In the genomic region with DNA sequence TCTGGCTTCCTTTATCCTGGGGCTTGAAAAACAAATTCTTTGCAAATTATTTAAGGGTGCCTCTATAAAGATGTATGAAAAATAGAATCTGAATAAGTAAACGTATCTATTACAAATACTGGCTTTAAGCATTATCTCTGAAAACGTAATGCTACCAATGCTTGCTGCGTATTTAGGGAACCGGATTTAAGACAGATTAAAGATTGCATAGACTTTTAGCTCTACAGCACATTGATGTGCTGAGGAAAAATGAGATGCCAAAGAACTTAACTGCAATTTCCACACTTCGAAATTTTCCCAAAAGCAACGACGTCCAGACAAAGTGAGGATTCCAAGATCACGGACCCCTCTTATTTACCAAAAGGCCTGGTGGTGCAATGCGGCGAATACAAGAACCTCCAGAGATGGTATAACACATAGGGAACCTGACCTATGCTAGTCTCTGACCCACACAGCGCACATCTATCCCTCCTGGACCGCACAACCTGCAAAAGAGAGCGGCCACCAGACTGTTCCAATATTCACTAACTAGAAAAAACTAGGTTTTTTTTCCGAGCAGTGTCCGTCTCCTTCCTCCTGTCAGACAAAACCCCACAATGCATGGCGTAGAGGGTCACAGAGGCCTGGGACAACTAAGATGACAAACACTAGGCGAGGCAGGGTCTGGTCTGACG, we compare ENCODE assay signal across 7 cellular contexts. TPM values are rescaled to one million over a fixed set of nuclear protein-coding genes. Genes with fewer than 3 reads are reported as not detected.
DNase-seq lines count a peak whose midpoint lies in the region; ATAC-seq and TF ChIP-seq lines count a peak whose summit lies in the region.

No MANE protein-coding gene starts in this region.

- no peak for TF ChIP-seq RAD21 in neural cell (conservative IDR thresholded peaks at IDR 0.05)

- peak overlapping the region; percentile 79 for H3K4me3 ChIP-seq in HFF-Myc (replicated peaks; ENCODE audit: low read depth, low read length)
- peak overlapping the region; percentile 96 for H3K4me3 ChIP-seq in endocrine pancreas (ENCODE audit: control insufficient read depth, insufficient read depth, low read length)
- peak overlapping the region; percentile 78 for H3K4me3 ChIP-seq in neural cell (ENCODE audit: low read length)

- H2AFZ ChIP-seq in neural cell (ENCODE audit: low read depth, low read length) = peak overlapping the region; percentile 87

- H3F3A ChIP-seq in neural cell (ENCODE audit: insufficient read depth, low read length, poor library complexity, severe bottlenecking) = no peaks in the 10 kb centered on the region

- TF ChIP-seq EP300 in neural cell (conservative IDR thresholded peaks at IDR 0.05; ENCODE audit: poor library complexity, severe bottlenecking) = no peak

- H3K9me3 ChIP-seq in endocrine pancreas (ENCODE audit: control insufficient read depth, low read length) (no peaks in the 10 kb centered on the region), neural cell (ENCODE audit: low read length) (no peaks in the 10 kb centered on the region)

- peaks cover 13% of the 10 kb centered on the region for H3K4me1 ChIP-seq in endocrine pancreas (ENCODE audit: control insufficient read depth, insufficient read depth, low read length)

- DNase-seq in HFF-Myc (ENCODE audit: extremely low read depth, low read depth) = no peak
- peak; percentile 62 for DNase-seq in NCI-H748 treated with DMSO at 0.1 percent for 48 hours (lab: John Stamatoyannopoulos, UW)
- no peak for DNase-seq in EL

- H3K9ac ChIP-seq in endocrine pancreas (ENCODE audit: control insufficient read depth, insufficient read depth, low read length) (peak overlapping the region; percentile 72), neural cell (ENCODE audit: low read length) (peak overlapping the region; percentile 86)

- H3K27me3 ChIP-seq in endocrine pancreas (ENCODE audit: control insufficient read depth, insufficient read depth, low read length) (no peaks in the 10 kb centered on the region), neural cell (ENCODE audit: insufficient read depth, low read depth, low read length) (no peaks in the 10 kb centered on the region)

- TF ChIP-seq CTCF in HFF-Myc (IDR thresholded peaks at IDR 0.05; ENCODE audit: low read depth, low read length, missing control alignments) = no peak
- TF ChIP-seq CTCF in neural cell (IDR thresholded peaks at IDR 0.05; ENCODE audit: poor library complexity, severe bottlenecking) = no peak

- H3K79me2 ChIP-seq in neural cell (replicated peaks; ENCODE audit: insufficient read depth, low read length) = peaks cover 24% of the 10 kb centered on the region

- H4K20me1 ChIP-seq in neural cell (ENCODE audit: insufficient read depth) = no peaks in the 10 kb centered on the region

- ATAC-seq in GM18508 (IDR thresholded peaks at IDR 0.05; ENCODE audit: insufficient read depth, unreplicated experiment) = peak; percentile 5
- no peak for ATAC-seq in GM18861 (IDR thresholded peaks at IDR 0.05; ENCODE audit: unreplicated experiment)

- no peaks in the 10 kb centered on the region for H3K9me2 ChIP-seq in neural cell (ENCODE audit: insufficient read depth, low read length)

- peak overlapping the region; percentile 81 for H3K4me2 ChIP-seq in neural cell (ENCODE audit: low read length)

- H3K27ac ChIP-seq in neural cell (ENCODE audit: low read length) = peak overlapping the region; percentile 95

- H3K36me3 ChIP-seq in endocrine pancreas (ENCODE audit: control insufficient read depth, insufficient read depth, low read length) = no peaks in the 10 kb centered on the region
- peaks cover 8% of the 10 kb centered on the region for H3K36me3 ChIP-seq in neural cell (ENCODE audit: insufficient read depth, low read length)

TF ChIP-seq in neural cell, 6 proteins besides CTCF, POLR2A, EP300 and RAD21:
- TF ChIP-seq MXI1 (conservative IDR thresholded peaks at IDR 0.05; ENCODE audit: poor library complexity, severe bottlenecking) (no peak), SMC3 (conservative IDR thresholded peaks at IDR 0.05; ENCODE audit: poor library complexity) (no peak), TAF1 (IDR thresholded peaks at IDR 0.05; ENCODE audit: low read depth) (no peak), EZH2 (IDR thresholded peaks at IDR 0.05; ENCODE audit: borderline replicate concordance, insufficient read depth, low read length, poor library complexity, severe bottlenecking) (no peak), POLR2AphosphoS5 (IDR thresholded peaks at IDR 0.05) (no peak)
- TF ChIP-seq, protein P1, sequence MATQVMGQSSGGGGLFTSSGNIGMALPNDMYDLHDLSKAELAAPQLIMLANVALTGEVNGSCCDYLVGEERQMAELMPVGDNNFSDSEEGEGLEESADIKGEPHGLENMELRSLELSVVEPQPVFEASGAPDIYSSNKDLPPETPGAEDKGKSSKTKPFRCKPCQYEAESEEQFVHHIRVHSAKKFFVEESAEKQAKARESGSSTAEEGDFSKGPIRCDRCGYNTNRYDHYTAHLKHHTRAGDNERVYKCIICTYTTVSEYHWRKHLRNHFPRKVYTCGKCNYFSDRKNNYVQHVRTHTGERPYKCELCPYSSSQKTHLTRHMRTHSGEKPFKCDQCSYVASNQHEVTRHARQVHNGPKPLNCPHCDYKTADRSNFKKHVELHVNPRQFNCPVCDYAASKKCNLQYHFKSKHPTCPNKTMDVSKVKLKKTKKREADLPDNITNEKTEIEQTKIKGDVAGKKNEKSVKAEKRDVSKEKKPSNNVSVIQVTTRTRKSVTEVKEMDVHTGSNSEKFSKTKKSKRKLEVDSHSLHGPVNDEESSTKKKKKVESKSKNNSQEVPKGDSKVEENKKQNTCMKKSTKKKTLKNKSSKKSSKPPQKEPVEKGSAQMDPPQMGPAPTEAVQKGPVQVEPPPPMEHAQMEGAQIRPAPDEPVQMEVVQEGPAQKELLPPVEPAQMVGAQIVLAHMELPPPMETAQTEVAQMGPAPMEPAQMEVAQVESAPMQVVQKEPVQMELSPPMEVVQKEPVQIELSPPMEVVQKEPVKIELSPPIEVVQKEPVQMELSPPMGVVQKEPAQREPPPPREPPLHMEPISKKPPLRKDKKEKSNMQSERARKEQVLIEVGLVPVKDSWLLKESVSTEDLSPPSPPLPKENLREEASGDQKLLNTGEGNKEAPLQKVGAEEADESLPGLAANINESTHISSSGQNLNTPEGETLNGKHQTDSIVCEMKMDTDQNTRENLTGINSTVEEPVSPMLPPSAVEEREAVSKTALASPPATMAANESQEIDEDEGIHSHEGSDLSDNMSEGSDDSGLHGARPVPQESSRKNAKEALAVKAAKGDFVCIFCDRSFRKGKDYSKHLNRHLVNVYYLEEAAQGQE (IDR thresholded peaks at IDR 0.05; ENCODE audit: borderline replicate concordance) = no peak

RNA-seq across cellular contexts. Expression of a gene that starts 34.3 kb away (rescaled TPM):
- polyA plus RNA-seq in neural cell = 114 and 139 TPM in 2 replicates
- polyA minus RNA-seq in neural cell = 389 and 423 TPM in 2 replicates
